In the genomic region with DNA sequence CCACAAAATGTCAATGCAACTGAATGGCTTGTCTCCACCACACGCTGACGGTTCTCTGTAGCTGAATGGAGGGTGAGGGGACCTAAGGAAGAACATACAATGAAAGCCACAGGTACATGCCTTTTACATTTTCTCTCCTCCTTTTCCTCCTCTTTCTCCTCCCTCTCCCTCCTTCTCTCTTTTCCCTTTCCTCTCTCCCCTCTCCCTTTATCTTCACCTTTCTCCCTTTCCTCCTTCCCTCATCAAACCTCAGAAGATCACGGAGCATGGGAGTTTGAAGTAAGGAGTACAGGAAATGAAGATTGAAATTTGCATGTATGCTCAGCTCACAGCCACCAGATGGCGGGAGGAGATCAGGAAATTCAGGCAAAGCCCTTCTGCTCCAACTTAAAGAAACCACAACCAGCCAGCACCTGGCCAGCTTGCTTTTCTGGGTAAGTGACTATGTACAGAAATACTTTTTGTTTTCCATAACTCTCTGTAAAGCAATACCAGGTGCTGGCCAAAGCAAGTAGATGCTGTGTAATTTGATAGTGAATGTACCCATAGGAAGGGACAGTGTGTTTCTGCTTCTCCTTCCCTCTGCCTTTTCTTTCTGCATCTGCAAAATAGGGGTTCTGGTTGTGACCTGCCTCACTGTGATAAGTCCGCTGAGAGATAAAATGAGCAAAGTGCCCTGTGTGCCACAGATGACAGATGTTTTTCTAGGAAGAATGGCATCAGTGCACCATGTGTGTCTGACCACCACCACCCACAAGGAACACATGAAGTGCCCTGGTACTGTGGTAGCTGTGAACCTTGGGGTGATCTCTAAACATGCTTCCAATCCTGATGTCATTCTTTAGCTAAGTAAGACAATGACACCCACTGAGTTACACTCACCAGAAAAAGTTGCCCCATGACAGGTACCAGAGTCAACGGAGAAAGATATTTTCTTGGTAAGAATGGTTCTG, we compare ENCODE assay signal across 1 cellular context.
A peak's percentile ranks its signal among the peaks of the same experiment; 100 is the strongest.
TF ChIP-seq lines count a peak whose summit lies in the region.

No MANE protein-coding gene starts in this region.

TF ChIP-seq in K562, 482 proteins besides CTCF, POLR2A, EP300 and RAD21 (continued from another document and continues in another):
- TF ChIP-seq, protein P1, sequence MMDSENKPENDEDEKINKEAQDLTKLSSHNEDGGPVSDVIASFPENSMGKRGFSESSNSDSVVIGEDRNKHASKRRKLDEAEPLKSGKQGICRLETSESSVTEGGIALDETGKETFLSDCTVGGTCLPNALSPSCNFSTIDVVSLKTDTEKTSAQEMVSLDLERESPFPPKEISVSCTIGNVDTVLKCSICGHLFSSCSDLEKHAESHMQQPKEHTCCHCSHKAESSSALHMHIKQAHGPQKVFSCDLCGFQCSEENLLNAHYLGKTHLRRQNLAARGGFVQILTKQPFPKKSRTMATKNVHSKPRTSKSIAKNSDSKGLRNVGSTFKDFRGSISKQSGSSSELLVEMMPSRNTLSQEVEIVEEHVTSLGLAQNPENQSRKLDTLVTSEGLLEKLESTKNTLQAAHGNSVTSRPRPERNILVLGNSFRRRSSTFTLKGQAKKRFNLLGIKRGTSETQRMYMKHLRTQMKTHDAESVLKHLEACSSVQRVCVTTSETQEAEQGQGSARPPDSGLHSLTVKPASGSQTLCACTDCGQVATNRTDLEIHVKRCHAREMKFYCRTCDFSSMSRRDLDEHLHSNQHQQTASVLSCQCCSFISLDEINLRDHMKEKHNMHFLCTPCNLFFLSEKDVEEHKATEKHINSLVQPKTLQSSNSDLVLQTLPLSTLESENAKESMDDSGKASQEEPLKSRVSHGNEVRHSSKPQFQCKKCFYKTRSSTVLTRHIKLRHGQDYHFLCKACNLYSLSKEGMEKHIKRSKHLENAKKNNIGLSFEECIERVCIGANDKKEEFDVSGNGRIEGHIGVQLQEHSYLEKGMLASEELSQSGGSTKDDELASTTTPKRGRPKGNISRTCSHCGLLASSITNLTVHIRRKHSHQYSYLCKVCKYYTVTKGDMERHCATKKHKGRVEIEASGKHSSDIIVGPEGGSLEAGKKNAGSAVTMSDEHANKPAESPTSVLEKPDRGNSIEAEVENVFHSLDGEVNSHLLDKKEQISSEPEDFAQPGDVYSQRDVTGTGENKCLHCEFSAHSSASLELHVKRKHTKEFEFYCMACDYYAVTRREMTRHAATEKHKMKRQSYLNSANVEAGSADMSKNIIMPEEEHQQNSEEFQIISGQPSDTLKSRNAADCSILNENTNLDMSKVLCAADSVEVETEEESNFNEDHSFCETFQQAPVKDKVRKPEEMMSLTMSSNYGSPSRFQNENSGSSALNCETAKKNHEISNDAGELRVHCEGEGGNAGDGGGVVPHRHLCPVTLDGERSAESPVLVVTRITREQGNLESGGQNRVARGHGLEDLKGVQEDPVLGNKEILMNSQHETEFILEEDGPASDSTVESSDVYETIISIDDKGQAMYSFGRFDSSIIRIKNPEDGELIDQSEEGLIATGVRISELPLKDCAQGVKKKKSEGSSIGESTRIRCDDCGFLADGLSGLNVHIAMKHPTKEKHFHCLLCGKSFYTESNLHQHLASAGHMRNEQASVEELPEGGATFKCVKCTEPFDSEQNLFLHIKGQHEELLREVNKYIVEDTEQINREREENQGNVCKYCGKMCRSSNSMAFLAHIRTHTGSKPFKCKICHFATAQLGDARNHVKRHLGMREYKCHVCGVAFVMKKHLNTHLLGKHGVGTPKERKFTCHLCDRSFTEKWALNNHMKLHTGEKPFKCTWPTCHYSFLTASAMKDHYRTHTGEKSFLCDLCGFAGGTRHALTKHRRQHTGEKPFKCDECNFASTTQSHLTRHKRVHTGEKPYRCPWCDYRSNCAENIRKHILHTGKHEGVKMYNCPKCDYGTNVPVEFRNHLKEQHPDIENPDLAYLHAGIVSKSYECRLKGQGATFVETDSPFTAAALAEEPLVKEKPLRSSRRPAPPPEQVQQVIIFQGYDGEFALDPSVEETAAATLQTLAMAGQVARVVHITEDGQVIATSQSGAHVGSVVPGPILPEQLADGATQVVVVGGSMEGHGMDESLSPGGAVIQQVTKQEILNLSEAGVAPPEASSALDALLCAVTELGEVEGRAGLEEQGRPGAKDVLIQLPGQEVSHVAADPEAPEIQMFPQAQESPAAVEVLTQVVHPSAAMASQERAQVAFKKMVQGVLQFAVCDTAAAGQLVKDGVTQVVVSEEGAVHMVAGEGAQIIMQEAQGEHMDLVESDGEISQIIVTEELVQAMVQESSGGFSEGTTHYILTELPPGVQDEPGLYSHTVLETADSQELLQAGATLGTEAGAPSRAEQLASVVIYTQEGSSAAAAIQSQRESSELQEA (IDR thresholded peaks at IDR 0.05; ENCODE audit: low read depth) = no peak
- TF ChIP-seq ARID2 (IDR thresholded peaks at IDR 0.05) = peak; percentile 93
- TF ChIP-seq TBP (optimal IDR thresholded peaks at IDR 0.05; ENCODE audit: low read depth, low read length) = no peak
- TF ChIP-seq, protein P2, sequence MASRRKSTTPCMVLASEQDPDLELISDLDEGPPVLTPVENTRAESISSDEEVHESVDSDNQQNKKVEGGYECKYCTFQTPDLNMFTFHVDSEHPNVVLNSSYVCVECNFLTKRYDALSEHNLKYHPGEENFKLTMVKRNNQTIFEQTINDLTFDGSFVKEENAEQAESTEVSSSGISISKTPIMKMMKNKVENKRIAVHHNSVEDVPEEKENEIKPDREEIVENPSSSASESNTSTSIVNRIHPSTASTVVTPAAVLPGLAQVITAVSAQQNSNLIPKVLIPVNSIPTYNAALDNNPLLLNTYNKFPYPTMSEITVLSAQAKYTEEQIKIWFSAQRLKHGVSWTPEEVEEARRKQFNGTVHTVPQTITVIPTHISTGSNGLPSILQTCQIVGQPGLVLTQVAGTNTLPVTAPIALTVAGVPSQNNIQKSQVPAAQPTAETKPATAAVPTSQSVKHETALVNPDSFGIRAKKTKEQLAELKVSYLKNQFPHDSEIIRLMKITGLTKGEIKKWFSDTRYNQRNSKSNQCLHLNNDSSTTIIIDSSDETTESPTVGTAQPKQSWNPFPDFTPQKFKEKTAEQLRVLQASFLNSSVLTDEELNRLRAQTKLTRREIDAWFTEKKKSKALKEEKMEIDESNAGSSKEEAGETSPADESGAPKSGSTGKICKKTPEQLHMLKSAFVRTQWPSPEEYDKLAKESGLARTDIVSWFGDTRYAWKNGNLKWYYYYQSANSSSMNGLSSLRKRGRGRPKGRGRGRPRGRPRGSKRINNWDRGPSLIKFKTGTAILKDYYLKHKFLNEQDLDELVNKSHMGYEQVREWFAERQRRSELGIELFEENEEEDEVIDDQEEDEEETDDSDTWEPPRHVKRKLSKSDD (conservative IDR thresholded peaks at IDR 0.05; ENCODE audit: low read length) = no peak
- peak; percentile 32; the same call in 1 of the 2 replicates for TF ChIP-seq JUND (IDR thresholded peaks at IDR 0.05; ENCODE audit: borderline replicate concordance, low read depth, low read length)
- no peak for TF ChIP-seq JUND (tag; IDR thresholded peaks at IDR 0.05; ENCODE audit: borderline replicate concordance, low read depth, low read length)
- TF ChIP-seq ZNF583 (CRISPR knock-in tag; IDR thresholded peaks at IDR 0.05) = no peak
- TF ChIP-seq TRIM24 (IDR thresholded peaks at IDR 0.05) = 0 out of 4 replicates have a peak, but pooled peaks of 1 of the 2 experiments have one; percentile 11
- TF ChIP-seq, protein P3, sequence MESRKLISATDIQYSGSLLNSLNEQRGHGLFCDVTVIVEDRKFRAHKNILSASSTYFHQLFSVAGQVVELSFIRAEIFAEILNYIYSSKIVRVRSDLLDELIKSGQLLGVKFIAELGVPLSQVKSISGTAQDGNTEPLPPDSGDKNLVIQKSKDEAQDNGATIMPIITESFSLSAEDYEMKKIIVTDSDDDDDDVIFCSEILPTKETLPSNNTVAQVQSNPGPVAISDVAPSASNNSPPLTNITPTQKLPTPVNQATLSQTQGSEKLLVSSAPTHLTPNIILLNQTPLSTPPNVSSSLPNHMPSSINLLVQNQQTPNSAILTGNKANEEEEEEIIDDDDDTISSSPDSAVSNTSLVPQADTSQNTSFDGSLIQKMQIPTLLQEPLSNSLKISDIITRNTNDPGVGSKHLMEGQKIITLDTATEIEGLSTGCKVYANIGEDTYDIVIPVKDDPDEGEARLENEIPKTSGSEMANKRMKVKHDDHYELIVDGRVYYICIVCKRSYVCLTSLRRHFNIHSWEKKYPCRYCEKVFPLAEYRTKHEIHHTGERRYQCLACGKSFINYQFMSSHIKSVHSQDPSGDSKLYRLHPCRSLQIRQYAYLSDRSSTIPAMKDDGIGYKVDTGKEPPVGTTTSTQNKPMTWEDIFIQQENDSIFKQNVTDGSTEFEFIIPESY (CRISPR knock-in tag; IDR thresholded peaks at IDR 0.05) = no peak
- no peak for TF ChIP-seq ZC3H4 (CRISPR knock-in tag; IDR thresholded peaks at IDR 0.05; ENCODE audit: borderline replicate concordance)
- TF ChIP-seq, protein P4, sequence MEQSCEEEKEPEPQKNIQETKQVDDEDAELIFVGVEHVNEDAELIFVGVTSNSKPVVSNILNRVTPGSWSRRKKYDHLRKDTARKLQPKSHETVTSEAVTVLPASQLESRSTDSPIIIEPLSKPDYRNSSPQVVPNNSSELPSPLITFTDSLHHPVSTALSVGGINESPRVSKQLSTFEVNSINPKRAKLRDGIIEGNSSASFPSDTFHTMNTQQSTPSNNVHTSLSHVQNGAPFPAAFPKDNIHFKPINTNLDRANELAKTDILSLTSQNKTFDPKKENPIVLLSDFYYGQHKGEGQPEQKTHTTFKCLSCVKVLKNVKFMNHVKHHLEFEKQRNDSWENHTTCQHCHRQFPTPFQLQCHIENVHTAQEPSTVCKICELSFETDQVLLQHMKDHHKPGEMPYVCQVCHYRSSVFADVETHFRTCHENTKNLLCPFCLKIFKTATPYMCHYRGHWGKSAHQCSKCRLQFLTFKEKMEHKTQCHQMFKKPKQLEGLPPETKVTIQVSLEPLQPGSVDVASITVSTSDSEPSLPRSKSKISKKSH (CRISPR knock-in tag; IDR thresholded peaks at IDR 0.05) = no peak
- TF ChIP-seq MEIS2 (IDR thresholded peaks at IDR 0.05; ENCODE audit: partially characterized antibody) = no peak
- no peak for TF ChIP-seq TCF7L2 (IDR thresholded peaks at IDR 0.05; ENCODE audit: low read depth, low read length)
- TF ChIP-seq TBL1XR1 (IDR thresholded peaks at IDR 0.05; ENCODE audit: low read length in 2 of 2) = no peak
- TF ChIP-seq, protein P5, sequence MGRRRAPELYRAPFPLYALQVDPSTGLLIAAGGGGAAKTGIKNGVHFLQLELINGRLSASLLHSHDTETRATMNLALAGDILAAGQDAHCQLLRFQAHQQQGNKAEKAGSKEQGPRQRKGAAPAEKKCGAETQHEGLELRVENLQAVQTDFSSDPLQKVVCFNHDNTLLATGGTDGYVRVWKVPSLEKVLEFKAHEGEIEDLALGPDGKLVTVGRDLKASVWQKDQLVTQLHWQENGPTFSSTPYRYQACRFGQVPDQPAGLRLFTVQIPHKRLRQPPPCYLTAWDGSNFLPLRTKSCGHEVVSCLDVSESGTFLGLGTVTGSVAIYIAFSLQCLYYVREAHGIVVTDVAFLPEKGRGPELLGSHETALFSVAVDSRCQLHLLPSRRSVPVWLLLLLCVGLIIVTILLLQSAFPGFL (CRISPR knock-in tag; IDR thresholded peaks at IDR 0.05) = no peak
- TF ChIP-seq, protein P6, sequence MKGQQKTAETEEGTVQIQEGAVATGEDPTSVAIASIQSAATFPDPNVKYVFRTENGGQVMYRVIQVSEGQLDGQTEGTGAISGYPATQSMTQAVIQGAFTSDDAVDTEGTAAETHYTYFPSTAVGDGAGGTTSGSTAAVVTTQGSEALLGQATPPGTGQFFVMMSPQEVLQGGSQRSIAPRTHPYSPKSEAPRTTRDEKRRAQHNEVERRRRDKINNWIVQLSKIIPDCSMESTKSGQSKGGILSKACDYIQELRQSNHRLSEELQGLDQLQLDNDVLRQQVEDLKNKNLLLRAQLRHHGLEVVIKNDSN (CRISPR knock-in tag; IDR thresholded peaks at IDR 0.05) = no peak
- TF ChIP-seq ETV1 (tag; conservative IDR thresholded peaks at IDR 0.05; ENCODE audit: low read depth) = peak; percentile 31; the same call in 1 of the 2 replicates
- no peak for TF ChIP-seq MEF2D (tag; conservative IDR thresholded peaks at IDR 0.05; ENCODE audit: low read depth)
- TF ChIP-seq FUS (optimal IDR thresholded peaks at IDR 0.05; ENCODE audit: low read depth, low read length) = no peak
- TF ChIP-seq, protein P7, sequence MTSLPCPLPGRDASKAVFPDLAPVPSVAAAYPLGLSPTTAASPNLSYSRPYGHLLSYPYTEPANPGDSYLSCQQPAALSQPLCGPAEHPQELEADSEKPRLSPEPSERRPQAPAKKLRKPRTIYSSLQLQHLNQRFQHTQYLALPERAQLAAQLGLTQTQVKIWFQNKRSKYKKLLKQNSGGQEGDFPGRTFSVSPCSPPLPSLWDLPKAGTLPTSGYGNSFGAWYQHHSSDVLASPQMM (CRISPR knock-in tag; IDR thresholded peaks at IDR 0.05) = no peak
- TF ChIP-seq, protein P8, sequence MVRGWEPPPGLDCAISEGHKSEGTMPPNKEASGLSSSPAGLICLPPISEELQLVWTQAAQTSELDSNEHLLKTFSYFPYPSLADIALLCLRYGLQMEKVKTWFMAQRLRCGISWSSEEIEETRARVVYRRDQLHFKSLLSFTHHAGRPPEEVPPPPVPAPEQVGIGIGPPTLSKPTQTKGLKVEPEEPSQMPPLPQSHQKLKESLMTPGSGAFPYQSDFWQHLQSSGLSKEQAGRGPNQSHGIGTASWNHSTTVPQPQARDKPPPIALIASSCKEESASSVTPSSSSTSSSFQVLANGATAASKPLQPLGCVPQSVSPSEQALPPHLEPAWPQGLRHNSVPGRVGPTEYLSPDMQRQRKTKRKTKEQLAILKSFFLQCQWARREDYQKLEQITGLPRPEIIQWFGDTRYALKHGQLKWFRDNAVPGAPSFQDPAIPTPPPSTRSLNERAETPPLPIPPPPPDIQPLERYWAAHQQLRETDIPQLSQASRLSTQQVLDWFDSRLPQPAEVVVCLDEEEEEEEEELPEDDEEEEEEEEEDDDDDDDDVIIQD (CRISPR knock-in tag; IDR thresholded peaks at IDR 0.05) = no peak
- no peak for TF ChIP-seq RHOXF2B (CRISPR knock-in tag; conservative IDR thresholded peaks at IDR 0.05)
- no peak for TF ChIP-seq CXXC5 (CRISPR knock-in tag; IDR thresholded peaks at IDR 0.05)
- TF ChIP-seq, protein P9, sequence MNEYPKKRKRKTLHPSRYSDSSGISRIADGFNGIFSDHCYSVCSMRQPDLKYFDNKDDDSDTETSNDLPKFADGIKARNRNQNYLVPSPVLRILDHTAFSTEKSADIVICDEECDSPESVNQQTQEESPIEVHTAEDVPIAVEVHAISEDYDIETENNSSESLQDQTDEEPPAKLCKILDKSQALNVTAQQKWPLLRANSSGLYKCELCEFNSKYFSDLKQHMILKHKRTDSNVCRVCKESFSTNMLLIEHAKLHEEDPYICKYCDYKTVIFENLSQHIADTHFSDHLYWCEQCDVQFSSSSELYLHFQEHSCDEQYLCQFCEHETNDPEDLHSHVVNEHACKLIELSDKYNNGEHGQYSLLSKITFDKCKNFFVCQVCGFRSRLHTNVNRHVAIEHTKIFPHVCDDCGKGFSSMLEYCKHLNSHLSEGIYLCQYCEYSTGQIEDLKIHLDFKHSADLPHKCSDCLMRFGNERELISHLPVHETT (CRISPR knock-in tag; conservative IDR thresholded peaks at IDR 0.05 in 1 of 2, IDR thresholded peaks at IDR 0.05 in 1 of 2) = no peak
- TF ChIP-seq ZKSCAN1 (IDR thresholded peaks at IDR 0.05; ENCODE audit: low read depth, low read length) = no peak
- peak; percentile 10; the same call in 1 of the 2 replicates for TF ChIP-seq TAL1 (IDR thresholded peaks at IDR 0.05)
- TF ChIP-seq GTF2F1 (IDR thresholded peaks at IDR 0.05; ENCODE audit: low read depth, low read length) = no peak
- no peak for TF ChIP-seq ELF2 (CRISPR knock-in tag; IDR thresholded peaks at IDR 0.05)
